ENCODE assay signal across 21 cellular contexts in genomic region chr1:174333437-174333836, GRCh38.
"Had no signal": no experiment of that assay in that cellular context is flagged by ENCODE, and none has a peak within 500 bp of the region (broad histone marks: within the 10 kb centered on the region; RNA-seq: fewer than 3 reads in every experiment).

No MANE protein-coding gene starts in this region.

- H3K27me3 ChIP-seq: dorsolateral prefrontal cortex, esophagus muscularis mucosa, foreskin keratinocyte, gastroesophageal sphincter, heart left ventricle, left lung had no signal

- H3K4me3 ChIP-seq: coronary artery, dorsolateral prefrontal cortex, esophagus muscularis mucosa, gastroesophageal sphincter, heart left ventricle, left lung, lower lobe of right lung, mucosa of descending colon had no signal

- H3K36me3 ChIP-seq: gastroesophageal sphincter, heart left ventricle, left lung, lower lobe of right lung had no signal

- ATAC-seq: foreskin keratinocyte, gastroesophageal sphincter, heart left ventricle, left cardiac atrium, left lung, left ventricle myocardium superior, lower lobe of right lung, mucosa of descending colon had no signal

- FAIRE-seq: colon, endothelial cell of umbilical vein, frontal cortex, islet of Langerhans, keratinocyte had no signal

- H3K27ac ChIP-seq: coronary artery, dorsolateral prefrontal cortex, esophagus muscularis mucosa, foreskin keratinocyte, gastroesophageal sphincter, heart left ventricle, left lung, lower lobe of right lung had no signal

- H3K4me1 ChIP-seq: esophagus muscularis mucosa, foreskin keratinocyte, left lung, lower lobe of right lung had no signal

- H3K9me3 ChIP-seq: esophagus muscularis mucosa, gastroesophageal sphincter, heart left ventricle, left lung, lower lobe of right lung, mucosa of descending colon had no signal

- DNase-seq: dermis blood vessel endothelial cell; dorsolateral prefrontal cortex; effector CD4-positive, alpha-beta T cell; effector memory CD4-positive, alpha-beta T cell; foreskin keratinocyte; heart left ventricle; hippocampal formation; left cardiac atrium; left lung; left ventricle myocardium superior; lower lobe of right lung; mucosa of descending colon; naive B cell had no signal
